ENCODE assay signal across 1 cellular context in the genomic region with DNA sequence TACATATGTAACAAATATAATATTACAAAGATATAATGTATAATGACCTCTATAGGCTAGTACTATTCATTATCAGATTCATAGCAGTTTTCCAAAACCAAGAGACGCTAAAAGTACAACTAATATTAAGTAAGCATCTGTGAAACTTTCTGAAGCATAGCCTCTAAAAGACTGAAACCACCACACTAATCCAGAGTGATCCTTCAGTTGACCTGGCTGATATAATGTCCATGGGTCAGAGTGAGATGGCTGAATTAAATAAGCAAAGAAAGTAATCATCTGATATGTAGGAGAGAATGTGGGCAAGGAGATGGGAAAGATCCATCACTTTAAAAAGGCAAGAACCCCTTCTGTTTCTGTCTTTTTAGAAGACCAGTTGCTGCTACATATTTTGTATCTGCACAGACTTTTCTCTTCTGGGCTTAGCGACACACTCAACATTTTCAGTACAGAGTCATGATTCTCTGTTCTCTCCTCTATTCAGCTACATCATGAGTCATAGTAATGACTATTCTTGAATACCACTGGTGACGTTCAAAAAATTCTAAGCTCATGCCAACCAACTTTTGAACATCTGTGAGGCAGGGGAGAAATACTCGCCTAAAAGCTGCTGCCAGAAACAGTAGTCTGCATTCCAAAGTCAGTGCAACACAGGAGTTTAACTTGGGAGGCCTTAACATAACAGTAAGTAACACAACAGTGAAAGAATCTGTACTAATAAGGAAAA.
TF ChIP-seq lines count a peak whose summit lies in the region.

No MANE protein-coding gene starts in this region.

TF ChIP-seq in HepG2, 621 proteins besides CTCF, POLR2A, EP300 and RAD21 (continued from another document):
- TF ChIP-seq ZNF646 (CRISPR knock-in tag; IDR thresholded peaks at IDR 0.05) (no peak), ZNF296 (CRISPR knock-in tag; conservative IDR thresholded peaks at IDR 0.05) (no peak), ZSCAN21 (CRISPR knock-in tag; IDR thresholded peaks at IDR 0.05; ENCODE audit: borderline replicate concordance) (no peak), ZNF124 (CRISPR knock-in tag; IDR thresholded peaks at IDR 0.05) (no peak)
- TF ChIP-seq, protein P1, sequence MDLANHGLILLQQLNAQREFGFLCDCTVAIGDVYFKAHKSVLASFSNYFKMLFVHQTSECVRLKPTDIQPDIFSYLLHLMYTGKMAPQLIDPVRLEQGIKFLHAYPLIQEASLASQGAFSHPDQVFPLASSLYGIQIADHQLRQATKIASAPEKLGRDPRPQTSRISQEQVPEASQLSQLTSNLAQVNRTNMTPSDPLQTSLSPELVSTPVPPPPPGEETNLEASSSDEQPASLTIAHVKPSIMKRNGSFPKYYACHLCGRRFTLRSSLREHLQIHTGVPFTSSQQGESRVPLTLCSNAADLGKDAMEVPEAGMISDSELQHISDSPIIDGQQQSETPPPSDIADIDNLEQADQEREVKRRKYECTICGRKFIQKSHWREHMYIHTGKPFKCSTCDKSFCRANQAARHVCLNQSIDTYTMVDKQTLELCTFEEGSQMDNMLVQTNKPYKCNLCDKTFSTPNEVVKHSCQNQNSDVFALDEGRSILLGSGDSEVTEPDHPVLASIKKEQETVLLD (CRISPR knock-in tag; IDR thresholded peaks at IDR 0.05; ENCODE audit: low read depth), result no peak
TF ChIP-seq in HepG2: peak in this region for 0.
